ENCODE assay signal across 8 cellular contexts in genomic region chr17:28948873-28949184, GRCh38. TPM values are rescaled to one million over a fixed set of nuclear protein-coding genes. Genes with fewer than 3 reads are reported as not detected.
DNase-seq lines count a peak whose midpoint lies in the region; ATAC-seq and TF ChIP-seq lines count a peak whose summit lies in the region.

No MANE protein-coding gene starts in this region.

- intact Hi-C loops in heart left ventricle (cut with DNase I) (loop anchor here in 6 of 10 donors (5.0 to 10.0 kb wide), 7 partner anchors 47 to 614 kb away; partner anchors contain the start of genes DHRS13 (in 3 of the 6), FLOT2 (in 1 of the 6), IFT20 (in 1 of the 6) and NUFIP2 (in 1 of the 6)), left ventricle myocardium superior (cut with micrococcal nuclease) (no loop called here), lower lobe of right lung (cut with DNase I) (no loop called here), upper lobe of right lung (cut with DNase I) (no loop called here)

- no peaks in the 10 kb centered on the region for H3K27me3 ChIP-seq in heart left ventricle
- H3K27me3 ChIP-seq in lower lobe of right lung (ENCODE audit: low read depth), result no peaks in the 10 kb centered on the region
- no peaks in the 10 kb centered on the region for H3K27me3 ChIP-seq in upper lobe of right lung

- TF ChIP-seq CTCF in heart left ventricle (IDR thresholded peaks at IDR 0.05), result no peak
- TF ChIP-seq CTCF in astrocyte of the spinal cord (IDR thresholded peaks at IDR 0.05; ENCODE audit: low read depth, low read length), result no peak
- no peak for TF ChIP-seq CTCF in lower lobe of right lung (IDR thresholded peaks at IDR 0.05)
- no peak for TF ChIP-seq CTCF in upper lobe of right lung (IDR thresholded peaks at IDR 0.05)

- TF ChIP-seq POLR2A in heart left ventricle (IDR thresholded peaks at IDR 0.05), result no peak

- H3K9me3 ChIP-seq in heart left ventricle, result no peaks in the 10 kb centered on the region
- H3K9me3 ChIP-seq in lower lobe of right lung, result no peaks in the 10 kb centered on the region
- H3K9me3 ChIP-seq in upper lobe of right lung, result no peaks in the 10 kb centered on the region

- H3K4me1 ChIP-seq in heart left ventricle (peaks cover 0 to 72% (median 54%) of the 10 kb centered on the region in 12 donors), lower lobe of right lung (peaks cover 56% of the 10 kb centered on the region), upper lobe of right lung (peaks cover 46% of the 10 kb centered on the region)

- DNase-seq in heart left ventricle (peak in 2 of 5 donors; percentile 36 to 54), left ventricle myocardium superior (no peak), astrocyte of the spinal cord (ENCODE audit: low read depth, low spot score) (peak; percentile 57), lower lobe of right lung (no peak), upper lobe of right lung (no peak), inferior parietal cortex (ENCODE audit: extremely low spot score) (no peak)

- WGBS in heart left ventricle, 4 donors, result 0 to 1% (median 1%) methylated on average over 14 to 15 of the region's 15 CpGs

- no peak for ATAC-seq in heart left ventricle
- ATAC-seq in left ventricle myocardium superior, result no peak
- no peak for ATAC-seq in lower lobe of right lung
- no peak for ATAC-seq in upper lobe of right lung
- no peak for ATAC-seq in HG02798 (IDR thresholded peaks at IDR 0.05; ENCODE audit: poor library complexity, unreplicated experiment)
- no peak for ATAC-seq in HG03442 (IDR thresholded peaks at IDR 0.05; ENCODE audit: unreplicated experiment)

- peak overlapping the region; percentile 90 to 100 (median 96) for H3K27ac ChIP-seq in heart left ventricle
- H3K27ac ChIP-seq in lower lobe of right lung, result peak overlapping the region; percentile 90
- peak overlapping the region; percentile 95 for H3K27ac ChIP-seq in upper lobe of right lung

- H3K4me3 ChIP-seq in heart left ventricle (peak overlapping the region; percentile 74 to 99 (median 90)), astrocyte of the spinal cord (ENCODE audit: low read depth, low read length) (peak overlapping the region; percentile 88), lower lobe of right lung (peak overlapping the region; percentile 86), upper lobe of right lung (peak overlapping the region; percentile 89)

- H3K36me3 ChIP-seq in heart left ventricle, result peaks cover 0 to 23% (median 0%) of the 10 kb centered on the region in 9 donors
- H3K36me3 ChIP-seq in lower lobe of right lung, result peaks cover 5% of the 10 kb centered on the region
- no peaks in the 10 kb centered on the region for H3K36me3 ChIP-seq in upper lobe of right lung

- in situ Hi-C loops in astrocyte of the spinal cord (cut with HindIII; ENCODE audit: low sequenced_read_pairs), result no loop called here

RNA-seq across cellular contexts. Expression of gene PHF12, which starts 2.5 kb away (rescaled TPM):
- 10 to 100 TPM; 13.3 to 31.2 (median 21.5) TPM for total RNA-seq in heart left ventricle
- 10 to 100 TPM in 1 of 2 donors, 1 to 10 TPM in 1; 8.2 to 10.4 TPM for polyA plus RNA-seq in heart left ventricle
- total RNA-seq in left ventricle myocardium superior, result 20.4 TPM
- total RNA-seq in lower lobe of right lung, result 36.2 TPM
- 40.0 TPM for total RNA-seq in upper lobe of right lung

RNA-seq across cellular contexts. Expression of gene DHRS13, which starts 46.0 kb away (rescaled TPM):
- total RNA-seq in heart left ventricle (1 to 10 TPM; 2.2 to 4.8 (median 2.6) TPM), left ventricle myocardium superior (3.8 TPM), lower lobe of right lung (10.6 TPM), upper lobe of right lung (12.8 TPM)
- 1 to 10 TPM; 3.6 to 6.3 TPM for polyA plus RNA-seq in heart left ventricle

RNA-seq across cellular contexts. Expression of gene FLOT2, which starts 51.3 kb away (rescaled TPM):
- total RNA-seq in heart left ventricle (100 to 1,000 TPM in 3 of 9 donors, 10 to 100 TPM in 6; 81.1 to 139 (median 95.2) TPM), left ventricle myocardium superior (108 TPM), lower lobe of right lung (170 TPM), upper lobe of right lung (157 TPM)
- polyA plus RNA-seq in heart left ventricle, result 10 to 100 TPM; 52.7 to 68.5 TPM

RNA-seq across cellular contexts. Expression of gene SEZ6, which starts 57.0 kb away (rescaled TPM):
- total RNA-seq in heart left ventricle, result under 1 TPM in 1 of 9 donors, not detected in 8; 0.25 TPM
- polyA plus RNA-seq in heart left ventricle, result not detected
- not detected for total RNA-seq in left ventricle myocardium superior
- not detected for total RNA-seq in lower lobe of right lung
- not detected for total RNA-seq in upper lobe of right lung

Comparison
In these comparisons a context has a peak if more than half of its experiments do, and no peak if none do; other contexts are left out.
1. intact Hi-C loops: an anchor here in heart left ventricle (5.0 to 10.0 kb wide); none called in left ventricle myocardium superior, lower lobe of right lung and upper lobe of right lung.